In genomic region chr2:221006084-221006483, GRCh38 we compare ENCODE assay signal across 26 cellular contexts.
"Had no signal": no experiment of that assay in that cellular context is flagged by ENCODE, and none has a peak within 500 bp of the region (broad histone marks: within the 10 kb centered on the region; RNA-seq: fewer than 3 reads in every experiment).

No MANE protein-coding gene starts in this region.

- H3K79me2 ChIP-seq: parathyroid adenoma had no signal

- H3K9ac ChIP-seq: neural progenitor cell, parathyroid adenoma had no signal

- H3K4me2 ChIP-seq: neural progenitor cell had no signal

- DNase-seq: naive thymus-derived CD4-positive, alpha-beta T cell; natural killer cell; occipital lobe; ovary; posterior cingulate gyrus; psoas muscle; right cardiac atrium; right lobe of liver; sigmoid colon; stimulated activated CD4-positive, alpha-beta T cell treated with anti-CD3 and anti-CD28 coated beads, Interleukin-15, amount 100 ng/mL, for 24 hours; stimulated activated CD4-positive, alpha-beta T cell treated with anti-CD3 and anti-CD28 coated beads, Interleukin-2, amount 100 ng/mL, for 24 hours; stimulated activated CD4-positive, alpha-beta T cell treated with anti-CD3 and anti-CD28 coated beads, Interleukin-2, amount 100 ng/mL, for 48 hours; stimulated activated CD4-positive, alpha-beta T cell treated with anti-CD3 and anti-CD28 coated beads, Interleukin-4, amount 100 ng/mL, for 24 hours; stimulated activated naive B cell treated with anti-CD40 and anti-IgM and Interleukin-4, amounts not matched to agents 10 μg/mL and 1 μg/mL and 100 μg/mL, for 72 hours; stimulated activated naive CD8-positive, alpha-beta T cell treated with anti-CD3 and anti-CD28 coated beads, Interleukin-15, amount 100 ng/mL, for 72 hours; stimulated activated naive CD8-positive, alpha-beta T cell treated with anti-CD3 and anti-CD28 coated beads, Interleukin-15, Interleukin-2, amounts not matched to agents 100 U/mL and 50 U/mL, for 24 hours; substantia nigra; testis; tibial artery; transverse colon; upper lobe of right lung; uterus had no signal

- H3K9me3 ChIP-seq: ovary, psoas muscle, right lobe of liver, sigmoid colon, suprapubic skin, testis, tibial artery, transverse colon, upper lobe of right lung, uterus had no signal

- H3K36me3 ChIP-seq: neural progenitor cell, ovary, right lobe of liver, sigmoid colon, suprapubic skin, tibial artery, transverse colon, upper lobe of right lung, uterus had no signal

- H3K27ac ChIP-seq: neural progenitor cell, ovary, parathyroid adenoma, psoas muscle, right lobe of liver, sigmoid colon, suprapubic skin, testis, tibial artery, transverse colon, upper lobe of right lung, uterus had no signal

- H3K4me1 ChIP-seq: neural progenitor cell, parathyroid adenoma, psoas muscle, right lobe of liver, testis, tibial artery, transverse colon, upper lobe of right lung, uterus had no signal

- H3K4me3 ChIP-seq: neural progenitor cell, ovary, psoas muscle, right lobe of liver, sigmoid colon, suprapubic skin, testis, tibial artery, transverse colon, upper lobe of right lung, uterus had no signal

- H2AFZ ChIP-seq: neural progenitor cell, parathyroid adenoma had no signal

- H3K27me3 ChIP-seq: neural progenitor cell, ovary, right lobe of liver, sigmoid colon, suprapubic skin, testis, tibial artery, transverse colon, upper lobe of right lung, uterus had no signal

- ATAC-seq: naive thymus-derived CD4-positive, alpha-beta T cell; natural killer cell; psoas muscle; right cardiac atrium; right lobe of liver; stimulated activated effector memory CD8-positive, alpha-beta T cell treated with anti-CD3 and anti-CD28 coated beads, Interleukin-12 subunit alpha, Interleukin-12 subunit beta, amount 100 ng/mL, for 72 hours; stimulated activated naive B cell treated with anti-CD40 and anti-IgM and Interleukin-4, amounts not matched to agents 10 μg/mL and 1 μg/mL and 100 μg/mL, for 72 hours; stimulated activated naive CD8-positive, alpha-beta T cell treated with anti-CD3 and anti-CD28 coated beads, Interleukin-15, amount 100 ng/mL, for 72 hours; stimulated activated naive CD8-positive, alpha-beta T cell treated with anti-CD3 and anti-CD28 coated beads, Interleukin-15, Interleukin-2, amounts not matched to agents 100 U/mL and 50 U/mL, for 24 hours; upper lobe of right lung had no signal
